Comparison of ENCODE assay signal across 16 cellular contexts in the genomic region with DNA sequence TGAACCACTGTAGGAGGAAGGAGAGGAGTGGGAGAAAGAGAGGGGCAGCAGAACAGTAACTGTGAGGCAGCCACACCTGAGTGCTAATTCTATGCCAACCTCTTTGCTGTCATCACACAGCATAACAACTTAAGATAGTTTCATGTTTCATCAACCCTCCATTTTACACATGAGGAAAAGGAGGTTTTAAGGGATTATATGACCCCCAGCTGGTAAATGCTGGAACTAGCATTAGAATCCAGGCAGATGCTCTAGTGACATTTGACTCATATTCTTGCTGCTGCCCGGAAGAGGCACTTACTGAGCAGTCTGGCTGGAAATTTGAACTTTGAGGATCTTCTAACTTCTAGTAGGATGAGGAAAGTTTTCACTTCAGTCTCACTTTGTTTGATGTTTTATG. TPM values are rescaled to one million over a fixed set of nuclear protein-coding genes. Genes with fewer than 3 reads are reported as not detected.
A peak's percentile ranks its signal among the peaks of the same experiment; 100 is the strongest.
DNase-seq lines count a peak whose midpoint lies in the region; ATAC-seq, FAIRE-seq and TF ChIP-seq lines count a peak whose summit lies in the region.
"Had no signal": no experiment of that assay in that cellular context is flagged by ENCODE, and none has a peak within 500 bp of the region (broad histone marks: within the 10 kb centered on the region; RNA-seq: fewer than 3 reads in every experiment).

No MANE protein-coding gene starts in this region.

- H3K4me2 ChIP-seq in HepG2 (ENCODE audit: low read depth, low read length) = no peak overlapping the region

- no peak for FAIRE-seq in HepG2 (lab: Jason Lieb, UNC)

- H3K9me3 Mint-ChIP-seq in stimulated activated naive B cell treated with anti-CD40 and anti-IgM and Interleukin-4, amounts not matched to agents 10 μg/mL and 1 μg/mL and 100 μg/mL, for 72 hours = peaks cover 6 to 7% of the 10 kb centered on the region in 2 donors

- H3K36me3 Mint-ChIP-seq in stimulated activated naive B cell treated with anti-CD40 and anti-IgM and Interleukin-4, amounts not matched to agents 10 μg/mL and 1 μg/mL and 100 μg/mL, for 72 hours = no peaks in the 10 kb centered on the region

- POLR2A ChIA-PET in HepG2 (lab: Yijun Ruan, JAX) = no interaction called here

- no peaks in the 10 kb centered on the region for H3K27me3 ChIP-seq in liver (ENCODE audit: control insufficient read depth in 4 of 4, insufficient read depth in 4 of 4, low read length in 3 of 4)
- H3K27me3 ChIP-seq in HepG2 (ENCODE audit: control insufficient read depth in 1 of 2, insufficient read depth in 2 of 2, low read length in 2 of 2) = no peaks in the 10 kb centered on the region

- H3K36me3 ChIP-seq in liver (ENCODE audit: control insufficient read depth in 4 of 4, insufficient read depth in 3 of 4, low read depth in 1 of 4, low read length in 3 of 4) (no peaks in the 10 kb centered on the region), HepG2 (replicated peaks in 1 of 2; ENCODE audit: control insufficient read depth in 1 of 2, insufficient read depth in 2 of 2, low read length in 2 of 2) (no peaks in the 10 kb centered on the region)

- H3K9me3 ChIP-seq in liver (ENCODE audit: control insufficient read depth in 4 of 4, low read length in 3 of 4) = peaks cover 0 to 1% (median 0%) of the 10 kb centered on the region in 4 donors
- peaks cover 5% of the 10 kb centered on the region; the same call in 1 of the 2 replicates for H3K9me3 ChIP-seq in HepG2 (ENCODE audit: low read length)

- H3K27me3 Mint-ChIP-seq in stimulated activated naive B cell treated with anti-CD40 and anti-IgM and Interleukin-4, amounts not matched to agents 10 μg/mL and 1 μg/mL and 100 μg/mL, for 72 hours = peaks cover 19 to 39% of the 10 kb centered on the region in 2 donors

- H3K27ac ChIP-seq in liver (ENCODE audit: low read depth in 1 of 2, low read length in 2 of 2) (no peak overlapping the region), HepG2 (ENCODE audit: extremely low read length, insufficient read depth, low read length) (no peak overlapping the region)

- H3K4me1 Mint-ChIP-seq in stimulated activated naive B cell treated with anti-CD40 and anti-IgM and Interleukin-4, amounts not matched to agents 10 μg/mL and 1 μg/mL and 100 μg/mL, for 72 hours = peaks cover 3 to 9% of the 10 kb centered on the region in 2 donors

- H3K79me2 ChIP-seq in HepG2 (ENCODE audit: insufficient read depth, low read length) = no peaks in the 10 kb centered on the region

- in situ Hi-C loops in HepG2 (cut with HindIII; ENCODE audit: extremely low pct_ligation_motif_present, low pct_unique_long_range_greater_than_20kb) = no loop called here

- no peaks in the 10 kb centered on the region for H4K20me1 ChIP-seq in HepG2 (ENCODE audit: insufficient read depth, low read length)

- H2AFZ ChIP-seq in HepG2 (ENCODE audit: low read length) = no peak overlapping the region

- H3K9ac ChIP-seq in liver (ENCODE audit: low read depth in 1 of 2, low read length in 2 of 2) = no peak overlapping the region
- no peak overlapping the region for H3K9ac ChIP-seq in HepG2 (ENCODE audit: insufficient read depth, low read depth, low read length)

- WGBS in liver = 71% methylated on average over 1 of the region's 1 CpG
- 0% methylated on average over 1 of the region's 1 CpG for WGBS in HepG2 (ENCODE audit: low lambda C conversion rate)

- TF ChIP-seq RAD21 in liver (IDR thresholded peaks at IDR 0.05) (peak in 1 of 2 donors; percentile 18), HepG2 (CRISPR knock-in tag; IDR thresholded peaks at IDR 0.05) (no peak)

- no peak for TF ChIP-seq POLR2A in HepG2 (IDR thresholded peaks at IDR 0.05; ENCODE audit: insufficient read depth in 1 of 2, low read depth in 2 of 2, low read length in 2 of 2)

- ATAC-seq in HepG2 = no peak
- ATAC-seq in stimulated activated naive B cell treated with anti-CD40 and anti-IgM and Interleukin-4, amounts not matched to agents 10 μg/mL and 1 μg/mL and 100 μg/mL, for 72 hours (replicated peaks) = no peak
- ATAC-seq: natural killer cell treated with Interleukin-12 subunit alpha and Interleukin-12 subunit beta and Interleukin-15 and Interleukin-18, amount 100 ng/mL, for 72 hours had no signal

- H3K27ac Mint-ChIP-seq in stimulated activated naive B cell treated with anti-CD40 and anti-IgM and Interleukin-4, amounts not matched to agents 10 μg/mL and 1 μg/mL and 100 μg/mL, for 72 hours = no peak overlapping the region
- H3K27ac Mint-ChIP-seq: natural killer cell treated with Interleukin-12 subunit alpha and Interleukin-12 subunit beta and Interleukin-15 and Interleukin-18, amount 100 ng/mL, for 72 hours had no signal

- H3K4me1 ChIP-seq in liver (ENCODE audit: control insufficient read depth in 4 of 4, insufficient read depth in 4 of 4, low read length in 3 of 4) = no peaks in the 10 kb centered on the region
- H3K4me1 ChIP-seq in HepG2 (ENCODE audit: insufficient read depth, low read length) = no peaks in the 10 kb centered on the region

- TF ChIP-seq EP300 in HepG2 (IDR thresholded peaks at IDR 0.05; ENCODE audit: low read depth in 2 of 2, low read length in 2 of 2) = no peak
- TF ChIP-seq EP300 in HepG2 (CRISPR knock-in tag; IDR thresholded peaks at IDR 0.05; ENCODE audit: borderline replicate concordance) = no peak

- TF ChIP-seq CTCF in liver (IDR thresholded peaks at IDR 0.05; ENCODE audit: low read depth, low read length, missing input control) = peak; percentile 4
- TF ChIP-seq CTCF in HepG2 (CRISPR knock-in tag; IDR thresholded peaks at IDR 0.05) = no peak
- peak; percentile 11 for TF ChIP-seq CTCF in choroid plexus epithelial cell (conservative IDR thresholded peaks at IDR 0.05; ENCODE audit: low read depth, low read length)

- DNase-seq in HepG2 (ENCODE audit: low spot score) (no peak), NCI-H2196 (lab: John Stamatoyannopoulos, UW; ENCODE audit: unreplicated experiment) (peak; percentile 56), choroid plexus epithelial cell (ENCODE audit: low read depth) (no peak), NCI-H2227 treated with DMSO at 0.1 percent for 48 hours (lab: John Stamatoyannopoulos, UW) (no peak), iPS-NIHi7 (ENCODE audit: extremely low spot score) (no peak), A172 (ENCODE audit: low spot score) (no peak)
- DNase-seq in stimulated activated naive B cell treated with anti-CD40 and anti-IgM and Interleukin-4, amounts not matched to agents 10 μg/mL and 1 μg/mL and 100 μg/mL, for 72 hours = no peak
- DNase-seq: activated CD4-positive, alpha-beta T cell treated with anti-CD3 and anti-CD28 coated beads for 48 hours; activated CD8-positive, alpha-beta memory T cell treated with anti-CD3 and anti-CD28 coated beads, Interleukin-2, amount 50 U/mL, for 4 hours; activated naive CD4-positive, alpha-beta T cell treated with Interleukin-2 at 50 U/mL for 16 hours; dermis blood vessel endothelial cell; GF-D8; posterior cingulate gyrus; substantia nigra had no signal

- intact Hi-C loops in HepG2 (cut with micrococcal nuclease; ENCODE audit: unreplicated experiment) = no loop called here

- H3K4me3 ChIP-seq in liver (ENCODE audit: low read depth in 1 of 3, low read length in 3 of 3) (no peak overlapping the region), HepG2 (replicated peaks in 1 of 3; ENCODE audit: insufficient read depth in 1 of 3, low read depth in 2 of 3, low read length in 3 of 3) (no peak overlapping the region), choroid plexus epithelial cell (ENCODE audit: low read depth, low read length) (no peak overlapping the region)

- CTCF ChIA-PET in HepG2 (lab: Yijun Ruan, JAX; ENCODE audit: low intra/inter-chr PET ratio, low total read pairs) = no interaction called here

- H3K4me3 Mint-ChIP-seq in stimulated activated naive B cell treated with anti-CD40 and anti-IgM and Interleukin-4, amounts not matched to agents 10 μg/mL and 1 μg/mL and 100 μg/mL, for 72 hours = no peak overlapping the region
- H3K4me3 Mint-ChIP-seq: natural killer cell treated with Interleukin-12 subunit alpha and Interleukin-12 subunit beta and Interleukin-15 and Interleukin-18, amount 100 ng/mL, for 72 hours had no signal

- no TSS peak for BruUV-seq in HepG2 (replicated peaks; lab: Mats Ljungman, UMichigan)

TF ChIP-seq in liver, 16 proteins besides CTCF, POLR2A, EP300 and RAD21:
- TF ChIP-seq SP1 (IDR thresholded peaks at IDR 0.05) (no peak), JUND (IDR thresholded peaks at IDR 0.05) (no peak)

TF ChIP-seq in HepG2, 621 proteins besides CTCF, POLR2A, EP300 and RAD21 (continues in another document):
- TF ChIP-seq RARG (CRISPR knock-in tag; IDR thresholded peaks at IDR 0.05; ENCODE audit: low read depth) (no peak), CBX2 (IDR thresholded peaks at IDR 0.05; ENCODE audit: low read depth, low read length) (no peak), CBX2 (CRISPR knock-in tag; IDR thresholded peaks at IDR 0.05; ENCODE audit: low read depth) (no peak), TSC22D2 (CRISPR knock-in tag; IDR thresholded peaks at IDR 0.05; ENCODE audit: borderline replicate concordance) (no peak), KLF11 (CRISPR knock-in tag; IDR thresholded peaks at IDR 0.05) (no peak), NRL (CRISPR knock-in tag; IDR thresholded peaks at IDR 0.05; ENCODE audit: borderline replicate concordance) (no peak)

RNA-seq across cellular contexts. Expression of a gene that starts 24.1 kb away (rescaled TPM):
- total RNA-seq in liver = 1 to 10 TPM in 1 of 2 donors, under 1 TPM in 1; 0.70 to 2.8 TPM
- polyA plus RNA-seq in liver = 1 to 10 TPM in 1 of 2 donors, under 1 TPM in 1; 0.44 to 2.2 TPM
- 3.4 TPM in 2 replicates for total RNA-seq in HepG2 (2016; rRNA removed; fragmentation: Illumina TruSeq; extraction: Trizol)
- total RNA-seq in HepG2 (2016; cell fraction: cytosol; rRNA removed; fragmentation: Illumina TruSeq; extraction: Trizol; ENCODE audit: low read depth) = 0.20 and 0.35 TPM in 2 replicates
- 2.9 and 3.7 TPM in 2 replicates for total RNA-seq in HepG2 (2016; cell fraction: insoluble cytoplasmic fraction; rRNA removed; fragmentation: Illumina TruSeq; extraction: Trizol)
- total RNA-seq in HepG2 (2016; cell fraction: membrane; rRNA removed; fragmentation: Illumina TruSeq; extraction: Trizol) = 1.8 and 1.9 TPM in 2 replicates
- total RNA-seq in HepG2 (2016; cell fraction: nucleus; rRNA removed; fragmentation: Illumina TruSeq; extraction: Trizol) = 8.9 and 9.7 TPM in 2 replicates
- polyA plus RNA-seq in HepG2 (2011; rRNA removed) = 10.5 and 10.6 TPM in 2 replicates
- polyA plus RNA-seq in HepG2 (2011; cell fraction: cytosol; rRNA removed) = 5.3 and 8.4 TPM in 2 replicates
- 10.6 and 11.0 TPM in 2 replicates for polyA plus RNA-seq in HepG2 (2011; cell fraction: nucleus; rRNA removed)
- 4.7 and 13.5 TPM in 2 replicates for polyA plus RNA-seq in HepG2 (2012)
- 0.22 and 0.32 TPM in 2 replicates for polyA plus RNA-seq in HepG2 (2016; cell fraction: cytosol; fragmentation: Illumina TruSeq; extraction: Trizol; ENCODE audit: low read depth)
- polyA plus RNA-seq in HepG2 (2016; cell fraction: insoluble cytoplasmic fraction; fragmentation: Illumina TruSeq; extraction: Trizol; ENCODE audit: low read depth) = 2.9 and 3.0 TPM in 2 replicates
- polyA plus RNA-seq in HepG2 (2016; cell fraction: membrane; fragmentation: Illumina TruSeq; extraction: Trizol; ENCODE audit: low read depth) = 0.66 and 1.0 TPM in 2 replicates
- polyA plus RNA-seq in HepG2 (2016; cell fraction: nucleus; fragmentation: Illumina TruSeq; extraction: Trizol; ENCODE audit: insufficient read depth, low read depth) = 10.6 and 10.7 TPM in 2 replicates
- 2.5 and 13.3 TPM in 2 replicates for polyA minus RNA-seq in HepG2 (2011; rRNA and poly(A)+ RNA removed; ENCODE audit: low replicate concordance)
- polyA minus RNA-seq in HepG2 (2011; cell fraction: cytosol; rRNA and poly(A)+ RNA removed) = 7.5 and 11.8 TPM in 2 replicates
- polyA minus RNA-seq in HepG2 (2011; cell fraction: nucleus; rRNA and poly(A)+ RNA removed) = 8.0 and 16.2 TPM in 2 replicates
- 1.8 and 3.8 TPM in 2 replicates for total RNA-seq in A172 (2014; rRNA removed; shearing (Covaris generic))
